Comparison of ENCODE assay signal across 17 cellular contexts in genomic region chr5:107878676-107879075, GRCh38.
DNase-seq lines count a peak whose midpoint lies in the region; ATAC-seq lines count a peak whose summit lies in the region.
"Had no signal": no experiment of that assay in that cellular context is flagged by ENCODE, and none has a peak within 500 bp of the region (broad histone marks: within the 10 kb centered on the region; RNA-seq: fewer than 3 reads in every experiment).

No MANE protein-coding gene starts in this region.

- H3K18ac ChIP-seq in mesenchymal stem cell (ENCODE audit: low read depth in 1 of 2, low read length in 2 of 2), result no peak overlapping the region

- peak overlapping the region; percentile 32 for H4K8ac ChIP-seq in mesenchymal stem cell (ENCODE audit: low read length)

- ATAC-seq in GM19463 (IDR thresholded peaks at IDR 0.05; ENCODE audit: unreplicated experiment), result no peak
- no peak for ATAC-seq in GM21367 (IDR thresholded peaks at IDR 0.05; ENCODE audit: unreplicated experiment)

- H3F3A ChIP-seq in GM23248 (ENCODE audit: insufficient read depth), result 0 out of 2 replicates have a peak, but pooled peaks cover 5% of the 10 kb centered on the region

- H3K27me3 ChIP-seq in GM23248 (replicated peaks; ENCODE audit: insufficient read depth), result no peaks in the 10 kb centered on the region
- H3K27me3 ChIP-seq in mesenchymal stem cell (ENCODE audit: control insufficient read depth in 1 of 2, insufficient read depth in 1 of 2, low read length in 2 of 2), result no peaks in the 10 kb centered on the region
- H3K27me3 ChIP-seq: Peyer's patch had no signal

- H3K23ac ChIP-seq in mesenchymal stem cell (ENCODE audit: low read length in 2 of 2), result no peak overlapping the region

- H2BK5ac ChIP-seq in mesenchymal stem cell (ENCODE audit: low read depth, low read length, poor library complexity, severe bottlenecking), result no peak overlapping the region

- H3K36me3 ChIP-seq in GM23248 (ENCODE audit: low read depth), result no peaks in the 10 kb centered on the region
- no peaks in the 10 kb centered on the region for H3K36me3 ChIP-seq in mesenchymal stem cell (ENCODE audit: control insufficient read depth in 1 of 2, insufficient read depth in 2 of 2, low read depth in 1 of 2, low read length in 2 of 2)
- H3K36me3 ChIP-seq: Peyer's patch had no signal

- H3K4ac ChIP-seq in mesenchymal stem cell (ENCODE audit: low read depth in 1 of 2, low read length in 2 of 2), result no peak overlapping the region

- no peak overlapping the region for H3K14ac ChIP-seq in mesenchymal stem cell (ENCODE audit: low read length in 2 of 2)

- H4K20me1 ChIP-seq in GM23248 (ENCODE audit: insufficient read depth), result no peaks in the 10 kb centered on the region

- no peak overlapping the region for H3K27ac ChIP-seq in GM23248
- no peak overlapping the region for H3K27ac ChIP-seq in mesenchymal stem cell (ENCODE audit: low read length, poor library complexity, severe bottlenecking)
- H3K27ac ChIP-seq: Peyer's patch had no signal

- no peak overlapping the region for H2BK12ac ChIP-seq in mesenchymal stem cell (ENCODE audit: low read length in 2 of 2)

- no peak overlapping the region for H2BK120ac ChIP-seq in mesenchymal stem cell (ENCODE audit: low read depth, low read length)

- H3K9ac ChIP-seq in GM23248 (no peak overlapping the region), mesenchymal stem cell (ENCODE audit: low read length) (no peak overlapping the region)

- H3K4me3 ChIP-seq in GM23248 (no peak overlapping the region), mesenchymal stem cell (ENCODE audit: insufficient read depth in 1 of 2, low read depth in 1 of 2, low read length in 2 of 2) (no peak overlapping the region)
- H3K4me3 ChIP-seq: Peyer's patch had no signal

- peaks cover 4% of the 10 kb centered on the region for H3K79me1 ChIP-seq in mesenchymal stem cell (replicated peaks; ENCODE audit: low read length, poor library complexity, severe bottlenecking)

- DNase-seq in GM23248, result peak; percentile 10
- DNase-seq in cerebellum (ENCODE audit: low spot score), result peak; percentile 3
- no peak for DNase-seq in mesenchymal stem cell
- DNase-seq in superior temporal gyrus (ENCODE audit: extremely low spot score), result peak; percentile 64
- DNase-seq in NCI-H1930 (lab: John Stamatoyannopoulos, UW), result no peak
- DNase-seq: CD8-positive, alpha-beta memory T cell; GF-D8; HCEC 1CT; Karpas-422; MM.1S; NCI-H1105 treated with DMSO at 0.1 percent for 48 hours; NCI-H187 treated with DMSO at 0.1 percent for 48 hours; NCI-H510A treated with DMSO at 0.1 percent for 48 hours; Peyer's patch; SHP77 had no signal

- no peaks in the 10 kb centered on the region for H3K79me2 ChIP-seq in GM23248 (ENCODE audit: insufficient read depth)

- no peaks in the 10 kb centered on the region for H3K9me2 ChIP-seq in GM23248 (ENCODE audit: insufficient read depth)

- no peak overlapping the region for H2AK5ac ChIP-seq in mesenchymal stem cell (ENCODE audit: low read length, severe bottlenecking)

- no peak overlapping the region for H4K91ac ChIP-seq in mesenchymal stem cell (ENCODE audit: low read length)

- H3K4me2 ChIP-seq in GM23248 (ENCODE audit: unreplicated experiment), result no peak overlapping the region
- no peak overlapping the region for H3K4me2 ChIP-seq in mesenchymal stem cell (ENCODE audit: low read length, poor library complexity, severe bottlenecking)

- H3K9me3 ChIP-seq in GM23248 (ENCODE audit: low read depth) (no peaks in the 10 kb centered on the region), mesenchymal stem cell (ENCODE audit: control insufficient read depth, low read length) (no peaks in the 10 kb centered on the region)
- H3K9me3 ChIP-seq: Peyer's patch had no signal

- peaks cover 19% of the 10 kb centered on the region for H3K4me1 ChIP-seq in GM23248 (ENCODE audit: insufficient read depth)
- H3K4me1 ChIP-seq in mesenchymal stem cell (ENCODE audit: control insufficient read depth, insufficient read depth, low read depth, low read length), result peaks cover 3% of the 10 kb centered on the region
- H3K4me1 ChIP-seq: Peyer's patch had no signal

- H2AFZ ChIP-seq in GM23248, result no peak overlapping the region
- no peak overlapping the region for H2AFZ ChIP-seq in mesenchymal stem cell (ENCODE audit: low read depth, low read length)

- 60 to 66% methylated on average over 4 of the region's 4 CpGs for WGBS in GM23248 (ENCODE audit: low coverage in 1 of 2, low lambda C conversion rate in 2 of 2, missing lambda C conversion rate in 2 of 2), 2 experiments
- WGBS in mesenchymal stem cell, result 61% methylated on average over 4 of the region's 4 CpGs

- no peak overlapping the region for H2BK15ac ChIP-seq in mesenchymal stem cell (ENCODE audit: low read depth, poor library complexity, severe bottlenecking)

- in situ Hi-C loops in GM23248 (cut with MboI), result no loop called here

Comparison
In these comparisons a context has a peak if more than half of its experiments do, and no peak if none do; other contexts are left out.
1. DNase-seq: peak in GM23248 (single experiment), cerebellum (single experiment) and superior temporal gyrus (single experiment); none in mesenchymal stem cell (single experiment) and NCI-H1930 (0 of 2).